Comparison of ENCODE assay signal across 16 cellular contexts in genomic region chr10:7301039-7301768, GRCh38.
DNase-seq lines count a peak whose midpoint lies in the region; ATAC-seq and TF ChIP-seq lines count a peak whose summit lies in the region.
"Had no signal": no experiment of that assay in that cellular context is flagged by ENCODE, and none has a peak within 500 bp of the region (broad histone marks: within the 10 kb centered on the region; RNA-seq: fewer than 3 reads in every experiment).

No MANE protein-coding gene starts in this region.

- H3K27me3 ChIP-seq in BE2C (no peaks in the 10 kb centered on the region), mesendoderm (ENCODE audit: insufficient read depth, low read length, poor library complexity) (no peaks in the 10 kb centered on the region)
- H3K27me3 ChIP-seq: BLaER1 treated with 17β-estradiol and CSF1 and Interleukin-3, amounts not matched to agents 10 nM and 100 nM; tibial artery had no signal

- no peak overlapping the region for H3K4ac ChIP-seq in mesendoderm (ENCODE audit: low read depth, low read length)

- no peak overlapping the region for H4K8ac ChIP-seq in mesendoderm (ENCODE audit: low read depth, low read length)

- H3K4me1 ChIP-seq in BE2C (peaks cover 5% of the 10 kb centered on the region; the same call in 1 of the 2 replicates), mesendoderm (ENCODE audit: control insufficient read depth, low read depth, low read length) (peaks cover 5% of the 10 kb centered on the region)

- H3K56ac ChIP-seq in mesendoderm (ENCODE audit: low read length), result no peak overlapping the region

- peaks cover 2% of the 10 kb centered on the region for H3K79me1 ChIP-seq in mesendoderm (ENCODE audit: low read length)

- ATAC-seq in esophagus mucosa (peak; percentile 29), HG03520 (IDR thresholded peaks at IDR 0.05; ENCODE audit: unreplicated experiment) (no peak), GM18519 (IDR thresholded peaks at IDR 0.05; ENCODE audit: low FRiP score, unreplicated experiment) (no peak)

- no peak overlapping the region for H3K9ac ChIP-seq in mesendoderm (ENCODE audit: low read length)
- H3K9ac ChIP-seq: BLaER1 treated with 17β-estradiol and CSF1 and Interleukin-3, amounts not matched to agents 10 nM and 100 nM had no signal

- H3K4me3 ChIP-seq in BE2C (ENCODE audit: low read depth, low read length) (peak overlapping the region; percentile 30), mesendoderm (ENCODE audit: low read length) (no peak overlapping the region)
- H3K4me3 ChIP-seq: BLaER1 treated with 17β-estradiol and CSF1 and Interleukin-3, amounts not matched to agents 10 nM and 100 nM; tibial artery had no signal

- no peak overlapping the region for H3K23ac ChIP-seq in mesendoderm (ENCODE audit: low read length)

- WGBS in mesendoderm (ENCODE audit: extremely low coverage, insufficient coverage, low lambda C conversion rate), result no CpG with 5 or more reads among the region's 21 CpGs

- no peak overlapping the region for H2BK120ac ChIP-seq in mesendoderm (ENCODE audit: low read depth, low read length)

- DNase-seq in BE2C (peak; percentile 66), HuH-7.5 (ENCODE audit: low spot score) (peak; percentile 12), mesendoderm (peak; percentile 70), dermis blood vessel endothelial cell (no peak), DMS79 treated with DMSO at 0.1 percent for 48 hours (lab: John Stamatoyannopoulos, UW) (no peak)
- DNase-seq: activated CD4-positive, CD25-positive, alpha-beta regulatory T cell; activated gamma-delta T cell; cerebellar nuclear complex; KG1; NCI-H226; RPMI8226; tibial artery had no signal

- H3K18ac ChIP-seq in mesendoderm (ENCODE audit: low read length), result no peak overlapping the region

- H3K27ac ChIP-seq in mesendoderm (ENCODE audit: low read depth, low read length), result no peak overlapping the region
- H3K27ac ChIP-seq: tibial artery had no signal

- H3K79me2 ChIP-seq in mesendoderm (ENCODE audit: control insufficient read depth, insufficient read depth, low read length), result no peaks in the 10 kb centered on the region

- H2BK5ac ChIP-seq in mesendoderm (ENCODE audit: low read length), result no peak overlapping the region

- no peaks in the 10 kb centered on the region for H3K9me3 ChIP-seq in BE2C
- H3K9me3 ChIP-seq: tibial artery had no signal

- H2AK5ac ChIP-seq in mesendoderm (ENCODE audit: low read length), result no peak overlapping the region

- H3K36me3 ChIP-seq in BE2C, result no peaks in the 10 kb centered on the region
- H3K36me3 ChIP-seq in mesendoderm (ENCODE audit: control insufficient read depth, insufficient read depth, low read length), result no peaks in the 10 kb centered on the region
- H3K36me3 ChIP-seq: tibial artery had no signal

- no peak overlapping the region for H3K4me2 ChIP-seq in mesendoderm (ENCODE audit: low read length)
- H3K4me2 ChIP-seq: BLaER1 treated with 17β-estradiol and CSF1 and Interleukin-3, amounts not matched to agents 10 nM and 100 nM had no signal

- no peak overlapping the region for H4K5ac ChIP-seq in mesendoderm (ENCODE audit: low read length)

- TF ChIP-seq CTCF in BE2C (IDR thresholded peaks at IDR 0.05; ENCODE audit: low read depth, low read length), result peak; percentile 54

- no peak overlapping the region for H2BK15ac ChIP-seq in mesendoderm (replicated peaks; ENCODE audit: low read depth)

Comparison
In these comparisons a context has a peak if more than half of its experiments do, and no peak if none do; other contexts are left out.
1. DNase-seq: peak in BE2C (single experiment), HuH-7.5 (single experiment) and mesendoderm (single experiment); none in dermis blood vessel endothelial cell (single experiment) and DMS79 treated with DMSO at 0.1 percent for 48 hours (single experiment).